8 cellular contexts compared by ENCODE assay signal in genomic region chr15:41493205-41493901, GRCh38. TPM values are rescaled to one million over a fixed set of nuclear protein-coding genes. Genes with fewer than 3 reads are reported as not detected.
DNase-seq lines count a peak whose midpoint lies in the region; ATAC-seq, FAIRE-seq and TF ChIP-seq lines count a peak whose summit lies in the region.

TSS of gene ITPKA (plus strand) at chr15:41493874. CDS start at chr15:41493928, 54 bp downstream.

- peak within 1 kb of the TSS in 1 of 3 donors; percentile 18 for H3K27ac Mint-ChIP-seq in IgD-negative memory B cell
- peak within 1 kb of the TSS; percentile 70 for H3K27ac Mint-ChIP-seq in activated naive CD4-positive, alpha-beta T cell treated with anti-CD3 and anti-CD28 coated beads, Interleukin-2, amount 50 U/mL, for 24 hours
- no peak within 1 kb of the TSS for H3K27ac Mint-ChIP-seq in progenitor cell of endocrine pancreas

- H3K36me3 Mint-ChIP-seq in IgD-negative memory B cell: peaks cover 1% of the 10 kb centered on the region
- no peaks in the 10 kb centered on the region for H3K36me3 Mint-ChIP-seq in activated naive CD4-positive, alpha-beta T cell treated with anti-CD3 and anti-CD28 coated beads, Interleukin-2, amount 50 U/mL, for 24 hours
- H3K36me3 Mint-ChIP-seq in progenitor cell of endocrine pancreas (ENCODE audit: insufficient read depth): no peaks in the 10 kb centered on the region

- no peak for TF ChIP-seq CTCF in SK-N-SH (IDR thresholded peaks at IDR 0.05)
- TF ChIP-seq CTCF in progenitor cell of endocrine pancreas (IDR thresholded peaks at IDR 0.05; ENCODE audit: unreplicated experiment): no peak

- TF ChIP-seq EP300 in SK-N-SH (IDR thresholded peaks at IDR 0.05; ENCODE audit: borderline replicate concordance in 1 of 2, low read depth in 1 of 2, low read length in 1 of 2): no peak

- H3K27me3 ChIP-seq in SK-N-SH (ENCODE audit: insufficient read depth): no peaks in the 10 kb centered on the region

- TF ChIP-seq RAD21 in SK-N-SH (IDR thresholded peaks at IDR 0.05; ENCODE audit: low read length): no peak

- FAIRE-seq in urothelium cell line (lab: Jason Lieb, UNC): no peak

- peak; percentile 71 for DNase-seq in EH (ENCODE audit: low read depth)
- DNase-seq in SK-N-SH: peak; percentile 93
- peak; percentile 87 for DNase-seq in Right ventricle myocardium superior
- DNase-seq in progenitor cell of endocrine pancreas (ENCODE audit: low spot score, unreplicated experiment): peak; percentile 48
- peak; percentile 92 for DNase-seq in urothelium cell line (ENCODE audit: low spot score)

- peak within 1 kb of the TSS; percentile 56 to 74 for H3K4me3 ChIP-seq in SK-N-SH (ENCODE audit: low read depth in 2 of 2, low read length in 1 of 2)

- peaks cover 4% of the 10 kb centered on the region for H3F3A ChIP-seq in SK-N-SH (replicated peaks; ENCODE audit: insufficient read depth)

- H3K79me2 ChIP-seq in SK-N-SH (ENCODE audit: insufficient read depth): no peaks in the 10 kb centered on the region

- H3K9me3 ChIP-seq in SK-N-SH: no peaks in the 10 kb centered on the region

- peaks cover 40% of the 10 kb centered on the region for H3K27me3 Mint-ChIP-seq in IgD-negative memory B cell
- H3K27me3 Mint-ChIP-seq in activated naive CD4-positive, alpha-beta T cell treated with anti-CD3 and anti-CD28 coated beads, Interleukin-2, amount 50 U/mL, for 24 hours: peaks cover 13% of the 10 kb centered on the region
- peaks cover 48% of the 10 kb centered on the region for H3K27me3 Mint-ChIP-seq in progenitor cell of endocrine pancreas

- peak within 1 kb of the TSS; percentile 26 to 67 for H3K27ac ChIP-seq in SK-N-SH (ENCODE audit: low read depth in 2 of 2, low read length in 1 of 2)

- H3K4me3 Mint-ChIP-seq in IgD-negative memory B cell (peak within 1 kb of the TSS; percentile 82 to 93 (median 86)), progenitor cell of endocrine pancreas (ENCODE audit: low read depth) (peak within 1 kb of the TSS; percentile 71)
- H3K4me3 Mint-ChIP-seq in activated naive CD4-positive, alpha-beta T cell treated with anti-CD3 and anti-CD28 coated beads, Interleukin-2, amount 50 U/mL, for 24 hours: peak within 1 kb of the TSS; percentile 88

- H3K4me1 ChIP-seq in SK-N-SH (ENCODE audit: control insufficient read depth in 1 of 2, insufficient read depth in 2 of 2, low read depth in 1 of 2, low read length in 1 of 2): peaks cover 6% of the 10 kb centered on the region in 2 experiments; a peak in 3 of 4 replicates

- peak within 1 kb of the TSS; percentile 90 for H3K4me2 ChIP-seq in SK-N-SH

- peak within 1 kb of the TSS; percentile 75 for H3K9ac ChIP-seq in SK-N-SH

- POLR2A ChIA-PET in SK-N-SH (lab: Yijun Ruan, JAX): interaction anchor here (0.7 to 2.2 kb wide), 3 partner anchors 11 to 167 kb away, joined by 3 to 9 read pairs (median 8); partner anchors contain the start of genes MGA and RPAP1

- peak; percentile 73 for ATAC-seq in GM21529 (IDR thresholded peaks at IDR 0.05; ENCODE audit: unreplicated experiment)
- ATAC-seq in Right ventricle myocardium superior (ENCODE audit: poor library complexity): peak; percentile 88

- no peaks in the 10 kb centered on the region for H4K20me1 ChIP-seq in SK-N-SH (ENCODE audit: insufficient read depth)

- peak within 1 kb of the TSS; percentile 89 for H2AFZ ChIP-seq in SK-N-SH (ENCODE audit: low read depth)

- WGBS in SK-N-SH (ENCODE audit: low lambda C conversion rate): no CpG with 5 or more reads among the region's 60 CpGs

- H3K36me3 ChIP-seq in SK-N-SH (replicated peaks in 1 of 2; ENCODE audit: control insufficient read depth in 1 of 2, insufficient read depth in 2 of 2, low read length in 1 of 2): no peaks in the 10 kb centered on the region

- H3K9me3 Mint-ChIP-seq in IgD-negative memory B cell (peaks cover 0 to under 1% (median 0%) of the 10 kb centered on the region in 3 donors), progenitor cell of endocrine pancreas (ENCODE audit: low read depth) (no peaks in the 10 kb centered on the region)
- no peaks in the 10 kb centered on the region for H3K9me3 Mint-ChIP-seq in activated naive CD4-positive, alpha-beta T cell treated with anti-CD3 and anti-CD28 coated beads, Interleukin-2, amount 50 U/mL, for 24 hours

- CTCF ChIA-PET in SK-N-SH (lab: Yijun Ruan, JAX): interaction anchor here (0.6 to 1.8 kb wide), 6 partner anchors 11 to 411 kb away, joined by 3 to 10 read pairs (median 4); no protein-coding TSS in a partner anchor

- intact Hi-C loops in Right ventricle myocardium superior (cut with DNase I): no loop called here

- no peaks in the 10 kb centered on the region for H3K9me2 ChIP-seq in SK-N-SH

- H3K4me1 Mint-ChIP-seq in IgD-negative memory B cell: peaks cover 9 to 12% (median 9%) of the 10 kb centered on the region in 3 donors
- peaks cover 18% of the 10 kb centered on the region for H3K4me1 Mint-ChIP-seq in activated naive CD4-positive, alpha-beta T cell treated with anti-CD3 and anti-CD28 coated beads, Interleukin-2, amount 50 U/mL, for 24 hours
- H3K4me1 Mint-ChIP-seq in progenitor cell of endocrine pancreas (ENCODE audit: low read depth): peaks cover 9% of the 10 kb centered on the region

TF ChIP-seq in SK-N-SH, 30 proteins besides CTCF, POLR2A, EP300 and RAD21:
- TF ChIP-seq, protein P1, sequence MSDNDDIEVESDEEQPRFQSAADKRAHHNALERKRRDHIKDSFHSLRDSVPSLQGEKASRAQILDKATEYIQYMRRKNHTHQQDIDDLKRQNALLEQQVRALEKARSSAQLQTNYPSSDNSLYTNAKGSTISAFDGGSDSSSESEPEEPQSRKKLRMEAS (IDR thresholded peaks at IDR 0.05; ENCODE audit: low read depth): peak; percentile 39; the same call in 1 of the 2 replicates
- TF ChIP-seq TAF1 (IDR thresholded peaks at IDR 0.05; ENCODE audit: borderline replicate concordance, low read depth, low read length) (peak; percentile 41; the same call in 1 of the 2 replicates), JUND (IDR thresholded peaks at IDR 0.05) (no peak), RXRA (IDR thresholded peaks at IDR 0.05; ENCODE audit: borderline replicate concordance, low read depth) (no peak), MXI1 (IDR thresholded peaks at IDR 0.05; ENCODE audit: low read depth, low read length) (0 out of 2 replicates have a peak, but pooled peaks have one; percentile 31), GATA2 (CRISPR knock-in tag; IDR thresholded peaks at IDR 0.05) (no peak), NRF1 (IDR thresholded peaks at IDR 0.05; ENCODE audit: low read depth, low read length) (peak; percentile 42; the same call in 1 of the 2 replicates), YY1 (IDR thresholded peaks at IDR 0.05; ENCODE audit: low read depth) (no peak)
TF ChIP-seq in SK-N-SH: peak in this region for 4.

RNA-seq across cellular contexts. Expression of gene ITPKA, which starts in this region (rescaled TPM):
- not detected for polyA plus RNA-seq in IgD-negative memory B cell
- 1.0 and 2.2 TPM in 2 replicates for polyA plus RNA-seq in SK-N-SH (2012; rRNA removed)
- polyA plus RNA-seq in SK-N-SH (2012; cell fraction: cytosol; rRNA removed): 0.60 and 1.1 TPM in 2 replicates
- polyA plus RNA-seq in SK-N-SH (2012; cell fraction: nucleus; rRNA removed): 4.9 and 7.4 TPM in 2 replicates
- 2.6 TPM for total RNA-seq in Right ventricle myocardium superior
- total RNA-seq in progenitor cell of endocrine pancreas: 0.89 and 1.0 TPM in 2 replicates

Comparison
In these comparisons a context has a peak if more than half of its experiments do, and no peak if none do; other contexts are left out.
1. Peak in every context shown above with its lines: DNase-seq, ATAC-seq, H3K4me3 ChIP-seq and H3K27ac ChIP-seq.